ENCODE assay signal across 11 cellular contexts in the genomic region with DNA sequence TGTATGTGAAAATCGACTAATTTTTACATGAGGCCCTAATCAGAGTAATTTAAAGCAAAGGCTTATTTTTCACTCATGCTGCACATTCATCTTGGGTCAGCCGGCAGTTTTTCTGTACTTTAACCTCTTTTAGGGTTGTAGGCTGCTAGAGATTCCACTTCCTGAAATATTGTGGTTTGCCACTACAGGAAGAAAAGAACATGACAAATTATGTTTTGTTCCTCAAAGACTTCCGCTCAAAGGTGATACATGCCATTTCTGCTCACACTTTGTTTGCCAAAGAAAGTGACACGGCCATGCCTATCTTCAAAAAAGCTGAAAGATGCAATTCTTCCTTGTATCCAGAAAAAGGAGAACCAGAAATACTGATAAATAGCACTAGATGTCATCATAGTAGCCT.
DNase-seq lines count a peak whose midpoint lies in the region; ATAC-seq and TF ChIP-seq lines count a peak whose summit lies in the region.
"Had no signal": no experiment of that assay in that cellular context is flagged by ENCODE, and none has a peak within 500 bp of the region (broad histone marks: within the 10 kb centered on the region; RNA-seq: fewer than 3 reads in every experiment).

No MANE protein-coding gene starts in this region.

- H3K4me1 ChIP-seq in CD8-positive, alpha-beta memory T cell (ENCODE audit: insufficient read depth, low read length), result peaks cover 33% of the 10 kb centered on the region
- H3K4me1 ChIP-seq in osteoblast (ENCODE audit: insufficient read depth, low read length), result no peaks in the 10 kb centered on the region
- H3K4me1 ChIP-seq: Caco-2 had no signal

- POLR2A ChIA-PET in CD8-positive, alpha-beta memory T cell (lab: Charles Lee), result no interaction called here

- ATAC-seq in GM19463 (IDR thresholded peaks at IDR 0.05; ENCODE audit: unreplicated experiment) (peak; percentile 84), GM18873 (IDR thresholded peaks at IDR 0.05; ENCODE audit: low FRiP score, unreplicated experiment) (no peak), HG03457 (IDR thresholded peaks at IDR 0.05; ENCODE audit: unreplicated experiment) (no peak), HG03025 (IDR thresholded peaks at IDR 0.05; ENCODE audit: low FRiP score, unreplicated experiment) (no peak)
- peak; percentile 40 to 76 for ATAC-seq in activated naive CD4-positive, alpha-beta T cell treated with anti-CD3 and anti-CD28 coated beads, Interleukin-2, amount 50 U/mL, for 72 hours

- H3K4me2 ChIP-seq in osteoblast (ENCODE audit: insufficient read depth, low read length), result no peak overlapping the region

- H3K4me3 Mint-ChIP-seq in CD8-positive, alpha-beta memory T cell, result peak overlapping the region in 6 of 7 donors; percentile 47 to 75 (median 61)

- CTCF ChIA-PET in CD8-positive, alpha-beta memory T cell (lab: Charles Lee), result no interaction called here

- H3K27ac Mint-ChIP-seq in CD8-positive, alpha-beta memory T cell, result peak overlapping the region in 7 of 8 donors; percentile 13 to 75 (median 52)
- peak overlapping the region in 1 of 2 donors; percentile 23 for H3K27ac Mint-ChIP-seq in activated naive CD4-positive, alpha-beta T cell treated with anti-CD3 and anti-CD28 coated beads, Interleukin-2, amount 50 U/mL, for 72 hours

- no peak overlapping the region for H3K27ac ChIP-seq in CD8-positive, alpha-beta memory T cell (ENCODE audit: low read depth, low read length)
- H3K27ac ChIP-seq in osteoblast (ENCODE audit: low read depth, low read length), result no peak overlapping the region

- no peaks in the 10 kb centered on the region for H3K36me3 ChIP-seq in CD8-positive, alpha-beta memory T cell (ENCODE audit: insufficient read depth, low read length)
- no peaks in the 10 kb centered on the region for H3K36me3 ChIP-seq in osteoblast (ENCODE audit: insufficient read depth, low read length)

- H3K36me3 Mint-ChIP-seq in CD8-positive, alpha-beta memory T cell, result no peaks in the 10 kb centered on the region
- H3K36me3 Mint-ChIP-seq in activated naive CD4-positive, alpha-beta T cell treated with anti-CD3 and anti-CD28 coated beads, Interleukin-2, amount 50 U/mL, for 72 hours, result peaks cover 0 to 12% of the 10 kb centered on the region in 2 donors

- no peaks in the 10 kb centered on the region for H4K20me1 ChIP-seq in osteoblast (ENCODE audit: insufficient read depth, low read length)

- no peak for TF ChIP-seq CTCF in osteoblast (IDR thresholded peaks at IDR 0.05; ENCODE audit: extremely low read depth, low read depth, low read length)

- no peaks in the 10 kb centered on the region for H3K27me3 ChIP-seq in CD8-positive, alpha-beta memory T cell (ENCODE audit: insufficient read depth, low read length, poor library complexity, severe bottlenecking)
- H3K27me3 ChIP-seq in osteoblast (ENCODE audit: insufficient read depth, low read length), result no peaks in the 10 kb centered on the region

- no peak overlapping the region for H3K4me3 ChIP-seq in CD8-positive, alpha-beta memory T cell (ENCODE audit: low read length)
- no peak overlapping the region for H3K4me3 ChIP-seq in osteoblast (ENCODE audit: insufficient read depth, low read length)

- H2AFZ ChIP-seq in osteoblast (ENCODE audit: low read length), result no peak overlapping the region

- no peaks in the 10 kb centered on the region for H3K27me3 Mint-ChIP-seq in CD8-positive, alpha-beta memory T cell

- peak in 2 of 5 donors; percentile 26 to 36 for DNase-seq in CD8-positive, alpha-beta memory T cell
- DNase-seq in KBM-7, result peak; percentile 71
- DNase-seq in activated naive CD4-positive, alpha-beta T cell treated with anti-CD3 and anti-CD28 coated beads, Interleukin-2, amount 50 U/mL, for 72 hours (ENCODE audit: low spot score in 2 of 2), result no peak
- no peak for DNase-seq in osteoblast (ENCODE audit: insufficient read length, low spot score, missing footprints)
- DNase-seq: Caco-2, NCI-H2171, posterior cingulate gyrus had no signal

- in situ Hi-C loops in KBM-7 (cut with MboI; ENCODE audit: low pct_unique_long_range_greater_than_20kb, low sequenced_read_pairs), result no loop called here

- no peaks in the 10 kb centered on the region for H3K79me2 ChIP-seq in osteoblast (ENCODE audit: insufficient read depth, low read length)

- peaks cover 30 to 48% (median 38%) of the 10 kb centered on the region in 3 donors for H3K4me1 Mint-ChIP-seq in CD8-positive, alpha-beta memory T cell

- H3K9me3 Mint-ChIP-seq in CD8-positive, alpha-beta memory T cell, result peaks cover 0 to 2% (median 0%) of the 10 kb centered on the region in 5 donors
- peaks cover 0 to 9% of the 10 kb centered on the region in 2 donors for H3K9me3 Mint-ChIP-seq in activated naive CD4-positive, alpha-beta T cell treated with anti-CD3 and anti-CD28 coated beads, Interleukin-2, amount 50 U/mL, for 72 hours

- H3K9me3 ChIP-seq in CD8-positive, alpha-beta memory T cell (ENCODE audit: low read length), result no peaks in the 10 kb centered on the region
- H3K9me3 ChIP-seq in osteoblast (ENCODE audit: low read depth, low read length), result no peaks in the 10 kb centered on the region
- H3K9me3 ChIP-seq: Caco-2 had no signal

Comparison
In these comparisons a context has a peak if more than half of its experiments do, and no peak if none do; other contexts are left out.
1. ATAC-seq: peak in GM19463 (single experiment) and activated naive CD4-positive, alpha-beta T cell treated with anti-CD3 and anti-CD28 coated beads, Interleukin-2, amount 50 U/mL, for 72 hours (2 of 2); none in GM18873 (single experiment), HG03457 (single experiment) and HG03025 (single experiment).